In genomic region chr22:29112102-29112501, GRCh38 we compare ENCODE assay signal across 1 cellular context.
TF ChIP-seq lines count a peak whose summit lies in the region.

No MANE protein-coding gene starts in this region.

TF ChIP-seq in H1, 55 proteins besides CTCF, POLR2A, EP300 and RAD21:
- TF ChIP-seq SIX5 (IDR thresholded peaks at IDR 0.05; ENCODE audit: low read depth, low read length) (no peak), FOSL1 (IDR thresholded peaks at IDR 0.05; ENCODE audit: insufficient read depth, low read depth, low read length) (no peak), KDM4A (IDR thresholded peaks at IDR 0.05; ENCODE audit: low read depth, low read length, severe bottlenecking) (no peak), HDAC6 (IDR thresholded peaks at IDR 0.05; ENCODE audit: low read depth, low read length) (no peak), TBP (IDR thresholded peaks at IDR 0.05; ENCODE audit: low read depth, low read length) (no peak), MAFK (IDR thresholded peaks at IDR 0.05; ENCODE audit: low read depth, low read length) (no peak), GABPA (IDR thresholded peaks at IDR 0.05; ENCODE audit: borderline replicate concordance, insufficient read depth, low read length) (no peak), BCL11A (IDR thresholded peaks at IDR 0.05; ENCODE audit: low read depth in 2 of 2, low read length in 2 of 2) (no peak), SRF (IDR thresholded peaks at IDR 0.05; ENCODE audit: low read depth, low read length) (no peak), CTBP2 (IDR thresholded peaks at IDR 0.05; ENCODE audit: borderline replicate concordance, insufficient read depth, insufficient read length, low read length) (no peak), RBBP5 (IDR thresholded peaks at IDR 0.05; ENCODE audit: borderline replicate concordance, low read depth, low read length) (no peak), POU5F1 (IDR thresholded peaks at IDR 0.05; ENCODE audit: low read depth, low read length) (no peak), SP2 (IDR thresholded peaks at IDR 0.05; ENCODE audit: low read length) (no peak)
